Comparison of ENCODE assay signal across 22 cellular contexts in genomic region chr10:130570119-130570518, GRCh38.
"Had no signal": no experiment of that assay in that cellular context is flagged by ENCODE, and none has a peak within 500 bp of the region (broad histone marks: within the 10 kb centered on the region; RNA-seq: fewer than 3 reads in every experiment).

No MANE protein-coding gene starts in this region.

- H3K4me3 ChIP-seq: left ventricle myocardium inferior, lung, mucosa of descending colon, neural progenitor cell, ovary, right atrium auricular region, skin epidermis, spleen, tibial nerve, upper lobe of left lung, vagina had no signal

- H3K27me3 ChIP-seq: neural progenitor cell, ovary, right atrium auricular region, tibial nerve, upper lobe of left lung, vagina had no signal

- H2AFZ ChIP-seq: neural progenitor cell had no signal

- H3K4me2 ChIP-seq: neural progenitor cell had no signal

- H3K9ac ChIP-seq: neural progenitor cell had no signal

- H3K27ac ChIP-seq: left ventricle myocardium inferior, neural progenitor cell, ovary, right atrium auricular region, skin epidermis, spleen, tibial nerve, upper lobe of left lung, vagina had no signal

- H3K4me1 ChIP-seq: left ventricle myocardium inferior, neural progenitor cell, right atrium auricular region, spleen, tibial nerve, upper lobe of left lung, vagina had no signal

- H3K9me3 ChIP-seq: left ventricle myocardium inferior, mucosa of descending colon, ovary, right atrium auricular region, upper lobe of left lung, vagina had no signal

- H3K36me3 ChIP-seq: left ventricle myocardium inferior, neural progenitor cell, ovary, right atrium auricular region, spleen, tibial nerve, upper lobe of left lung, vagina had no signal

- DNase-seq: hippocampal formation; left colon; left ventricle myocardium inferior; midbrain; mucosa of descending colon; naive thymus-derived CD4-positive, alpha-beta T cell; nephron progenitor cell; ovary; spleen; stimulated activated CD4-positive, alpha-beta T cell treated with anti-CD3 and anti-CD28 coated beads, Interleukin-2, amount 100 ng/mL, for 48 hours; stimulated activated CD4-positive, alpha-beta T cell treated with anti-CD3 and anti-CD28 coated beads, Interleukin-4, amount 100 ng/mL, for 4 hours; stimulated activated CD8-positive, alpha-beta memory T cell treated with anti-CD3 and anti-CD28 coated beads, Interleukin-4, amount 100 ng/mL, for 48 hours; stimulated activated naive CD4-positive, alpha-beta T cell treated with Interleukin-2 at 50 U/mL for 16 hours; stimulated activated naive CD8-positive, alpha-beta T cell treated with anti-CD3 and anti-CD28 coated beads, Interleukin-15, amount 100 ng/mL, for 72 hours; substantia nigra had no signal
